In the genomic region with DNA sequence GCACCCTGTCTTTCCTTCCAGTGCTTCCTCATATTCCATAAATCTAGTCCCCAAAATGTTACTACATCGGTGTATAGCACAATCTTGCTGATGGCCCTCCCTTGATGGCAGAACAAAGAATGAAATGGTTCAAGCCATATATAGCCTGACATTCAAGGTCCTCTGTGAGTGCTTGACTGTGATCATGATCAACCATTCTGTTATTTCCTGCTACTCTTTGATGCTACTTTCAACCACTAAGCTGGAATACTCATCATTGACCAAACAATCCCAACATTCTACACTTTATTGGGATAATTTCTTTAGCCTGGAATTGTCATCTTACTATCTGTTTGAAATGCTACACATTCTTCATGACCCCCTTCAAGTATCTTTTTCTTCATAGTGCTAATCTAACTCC, we compare ENCODE assay signal across 18 cellular contexts.
DNase-seq lines count a peak whose midpoint lies in the region; ATAC-seq, FAIRE-seq and TF ChIP-seq lines count a peak whose summit lies in the region.
"Had no signal": no experiment of that assay in that cellular context is flagged by ENCODE, and none has a peak within 500 bp of the region (broad histone marks: within the 10 kb centered on the region; RNA-seq: fewer than 3 reads in every experiment).

No MANE protein-coding gene starts in this region.

- TF ChIP-seq CTCF in mammary epithelial cell (conservative IDR thresholded peaks at IDR 0.05 in 1 of 2, IDR thresholded peaks at IDR 0.05 in 1 of 2; ENCODE audit: extremely low read depth in 1 of 2, insufficient read depth in 1 of 2, low read depth in 1 of 2, low read length in 2 of 2) = no peak

- H3K9me3 ChIP-seq in mammary epithelial cell (replicated peaks; ENCODE audit: insufficient read depth, low read length) = no peaks in the 10 kb centered on the region
- H3K9me3 ChIP-seq: BLaER1 treated with 17β-estradiol and CSF1 and Interleukin-3, amounts not matched to agents 10 nM and 100 nM had no signal

- no peak overlapping the region for H3K9ac ChIP-seq in mammary epithelial cell (ENCODE audit: insufficient read depth, low read length)
- H3K9ac ChIP-seq: BLaER1 treated with 17β-estradiol and CSF1 and Interleukin-3, amounts not matched to agents 10 nM and 100 nM had no signal

- H3K4me1 ChIP-seq in mammary epithelial cell (ENCODE audit: insufficient read depth, low read length) = peaks cover 23% of the 10 kb centered on the region

- no peaks in the 10 kb centered on the region for H3K79me2 ChIP-seq in mammary epithelial cell (ENCODE audit: insufficient read depth, low read length)

- dilution Hi-C loops in mammary epithelial cell (cut with HindIII; ENCODE audit: low sequenced_read_pairs) = no loop called here

- peak; percentile 26 for DNase-seq in DMS53 treated with DMSO at 0.1 percent for 48 hours (lab: John Stamatoyannopoulos, UW; ENCODE audit: unreplicated experiment)
- no peak for DNase-seq in DMS53 (lab: John Stamatoyannopoulos, UW)
- peak; percentile 58 for DNase-seq in HT1080 (ENCODE audit: low read depth)
- peak; percentile 8 for DNase-seq in mammary epithelial cell
- DNase-seq in urothelium cell line (ENCODE audit: low spot score) = no peak
- DNase-seq in A172 (ENCODE audit: low spot score) = no peak
- DNase-seq: Calu3; CD4-positive, alpha-beta T cell; DND-41; GF-D8; IMR-90 had no signal

- no peak overlapping the region for H2AFZ ChIP-seq in mammary epithelial cell (ENCODE audit: low read depth, low read length)

- ATAC-seq in HG02970 (IDR thresholded peaks at IDR 0.05; ENCODE audit: low FRiP score, unreplicated experiment) = no peak
- no peak for ATAC-seq in HG02938 (IDR thresholded peaks at IDR 0.05; ENCODE audit: unreplicated experiment)
- ATAC-seq: HCT116 had no signal

- no peak overlapping the region for H3K4me3 ChIP-seq in mammary epithelial cell (replicated peaks in 1 of 3; ENCODE audit: insufficient read depth in 1 of 3, low read depth in 2 of 3, low read length in 3 of 3)
- H3K4me3 ChIP-seq: BLaER1 treated with 17β-estradiol and CSF1 and Interleukin-3, amounts not matched to agents 10 nM and 100 nM had no signal

- peak; percentile 59 for FAIRE-seq in urothelium cell line (lab: Jason Lieb, UNC)
- FAIRE-seq: GM19239, H1 had no signal

- H4K20me1 ChIP-seq in mammary epithelial cell (ENCODE audit: insufficient read depth, low read length) = no peaks in the 10 kb centered on the region
- H4K20me1 ChIP-seq: BLaER1 treated with 17β-estradiol and CSF1 and Interleukin-3, amounts not matched to agents 10 nM and 100 nM had no signal

- CTCF ChIA-PET in mammary epithelial cell (lab: Charles Lee; ENCODE audit: low non-redundant PET) = no interaction called here

- no TSS peak for BruUV-seq in mammary epithelial cell (replicated peaks; lab: Mats Ljungman, UMichigan)

- in situ Hi-C loops in mammary epithelial cell (cut with MboI; ENCODE audit: low sequenced_read_pairs in 2 of 2) = no loop called here

- WGBS in mammary epithelial cell (ENCODE audit: low coverage, missing lambda C conversion rate) = 93% methylated on average over 1 of the region's 1 CpG

- H3K27me3 ChIP-seq in mammary epithelial cell (ENCODE audit: insufficient read depth, low read length) = peaks cover 2% of the 10 kb centered on the region
- H3K27me3 ChIP-seq: BLaER1 treated with 17β-estradiol and CSF1 and Interleukin-3, amounts not matched to agents 10 nM and 100 nM had no signal

- intact Hi-C loops in mammary epithelial cell (cut with micrococcal nuclease) = no loop called here

- no peaks in the 10 kb centered on the region for H3K36me3 ChIP-seq in mammary epithelial cell (ENCODE audit: insufficient read depth, low read length)
- H3K36me3 ChIP-seq: BLaER1 treated with 17β-estradiol and CSF1 and Interleukin-3, amounts not matched to agents 10 nM and 100 nM had no signal

- H3K4me2 ChIP-seq in mammary epithelial cell (ENCODE audit: insufficient read depth, low read depth, low read length) = no peak overlapping the region
- H3K4me2 ChIP-seq: BLaER1 treated with 17β-estradiol and CSF1 and Interleukin-3, amounts not matched to agents 10 nM and 100 nM had no signal

- no peak overlapping the region for H3K27ac ChIP-seq in mammary epithelial cell (ENCODE audit: insufficient read depth, low read depth, low read length)
- H3K27ac ChIP-seq: 22Rv1; BLaER1 treated with 17β-estradiol and CSF1 and Interleukin-3, amounts not matched to agents 10 nM and 100 nM had no signal

Comparison
In these comparisons a context has a peak if more than half of its experiments do, and no peak if none do; other contexts are left out.
1. DNase-seq: peak in DMS53 treated with DMSO at 0.1 percent for 48 hours (single experiment), HT1080 (single experiment) and mammary epithelial cell (single experiment); none in DMS53 (single experiment), urothelium cell line (single experiment) and A172 (single experiment).